1 cellular context compared by ENCODE assay signal in the genomic region with DNA sequence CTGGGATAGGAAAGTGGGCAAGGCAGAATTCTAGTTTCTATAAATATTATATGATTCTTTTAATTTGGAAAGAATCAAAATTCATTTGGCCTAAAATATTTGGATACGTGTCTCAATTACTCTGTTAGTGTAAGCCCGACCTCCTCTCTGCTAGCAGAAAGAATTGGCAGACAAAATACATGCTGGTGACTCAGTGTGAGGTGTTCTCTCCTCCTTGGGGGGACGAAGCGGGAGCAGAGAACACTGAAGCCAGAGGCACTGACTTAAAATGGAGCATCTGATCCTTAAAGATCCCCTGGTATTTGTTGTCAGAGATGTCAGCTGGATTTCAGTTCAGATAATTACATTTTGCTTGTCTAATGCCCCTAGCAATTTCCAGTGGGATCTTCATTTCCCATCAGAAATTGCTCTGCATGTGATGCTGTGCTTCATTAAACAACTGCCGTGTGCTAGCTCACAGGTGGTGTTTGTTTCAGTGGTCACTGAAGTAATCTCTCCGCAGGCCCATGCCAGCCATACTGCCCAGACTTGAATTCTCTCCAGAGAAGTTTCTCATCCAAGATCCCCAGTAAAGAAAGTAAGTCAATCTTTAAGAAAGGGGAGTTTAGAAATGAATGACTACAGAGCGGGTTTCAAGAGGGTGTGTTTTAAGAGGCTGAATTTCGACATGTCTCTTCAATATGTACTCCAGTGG.
TF ChIP-seq lines count a peak whose summit lies in the region.

No MANE protein-coding gene starts in this region.

TF ChIP-seq in H1, 55 proteins besides CTCF, POLR2A, EP300 and RAD21:
- TF ChIP-seq CREB1 (IDR thresholded peaks at IDR 0.05): no peak
- TF ChIP-seq, protein P1, sequence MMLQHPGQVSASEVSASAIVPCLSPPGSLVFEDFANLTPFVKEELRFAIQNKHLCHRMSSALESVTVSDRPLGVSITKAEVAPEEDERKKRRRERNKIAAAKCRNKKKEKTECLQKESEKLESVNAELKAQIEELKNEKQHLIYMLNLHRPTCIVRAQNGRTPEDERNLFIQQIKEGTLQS (IDR thresholded peaks at IDR 0.05; ENCODE audit: insufficient read depth, low read depth, low read length): no peak
- TF ChIP-seq TBP (IDR thresholded peaks at IDR 0.05; ENCODE audit: low read depth, low read length): no peak
- TF ChIP-seq MAFK (IDR thresholded peaks at IDR 0.05; ENCODE audit: low read depth, low read length): no peak
- no peak for TF ChIP-seq BCL11A (IDR thresholded peaks at IDR 0.05; ENCODE audit: low read depth in 2 of 2, low read length in 2 of 2)
- no peak for TF ChIP-seq POLR2AphosphoS5 (IDR thresholded peaks at IDR 0.05; ENCODE audit: low read depth, low read length)
- no peak for TF ChIP-seq CHD2 (IDR thresholded peaks at IDR 0.05; ENCODE audit: low read length)
- no peak for TF ChIP-seq GABPA (IDR thresholded peaks at IDR 0.05; ENCODE audit: borderline replicate concordance, insufficient read depth, low read length)
- no peak for TF ChIP-seq ATF2 (IDR thresholded peaks at IDR 0.05; ENCODE audit: low read length)
TF ChIP-seq in H1: peak in this region for 0.
